ENCODE assay signal across 1 cellular context in the genomic region with DNA sequence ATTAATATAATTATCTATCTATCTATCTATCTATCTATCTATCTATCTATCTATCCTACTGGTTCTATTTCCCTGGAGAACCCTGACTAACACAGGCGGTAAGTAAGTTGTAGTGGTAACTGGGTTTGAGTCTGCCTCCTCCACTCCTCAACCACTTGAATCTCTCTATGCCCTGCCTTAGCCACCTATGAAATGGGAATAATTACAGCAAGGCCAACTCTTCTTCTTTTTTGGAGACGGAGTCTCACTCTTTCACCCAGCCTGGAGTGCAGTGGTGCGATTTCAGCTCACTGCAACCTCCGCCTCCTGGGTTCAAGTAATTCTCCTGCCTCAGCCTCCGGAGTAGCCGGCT.
TF ChIP-seq lines count a peak whose summit lies in the region.

No MANE protein-coding gene starts in this region.

TF ChIP-seq in GM12878, 131 proteins besides CTCF, POLR2A, EP300 and RAD21:
- TF ChIP-seq NFXL1 (IDR thresholded peaks at IDR 0.05; ENCODE audit: borderline replicate concordance) = peak; percentile 41; the same call in 1 of the 2 replicates
